ENCODE assay signal across 10 cellular contexts in genomic region chr1:11690669-11691301, GRCh38. TPM values are rescaled to one million over a fixed set of nuclear protein-coding genes. Genes with fewer than 3 reads are reported as not detected.
DNase-seq lines count a peak whose midpoint lies in the region; ATAC-seq and TF ChIP-seq lines count a peak whose summit lies in the region.
"Had no signal": no experiment of that assay in that cellular context is flagged by ENCODE, and none has a peak within 500 bp of the region (broad histone marks: within the 10 kb centered on the region; RNA-seq: fewer than 3 reads in every experiment).

No MANE protein-coding gene starts in this region.

- DNase-seq in DND-41: no peak
- peak; percentile 27 for DNase-seq in NCI-H345 (lab: John Stamatoyannopoulos, UW)
- DNase-seq in endothelial cell (ENCODE audit: low spot score): no peak
- DNase-seq in osteocyte (ENCODE audit: extremely low spot score, unreplicated experiment): peak; percentile 77
- DNase-seq in G401 (ENCODE audit: low spot score): no peak
- no peak for DNase-seq in HT-29 (ENCODE audit: low spot score)
- no peak for DNase-seq in NOMO-1 treated with DMSO at 0.1 percent for 48 hours (lab: John Stamatoyannopoulos, UW; ENCODE audit: unreplicated experiment)
- DNase-seq: T-helper 1 cell had no signal

- H3K9me3 Mint-ChIP-seq in endothelial cell (ENCODE audit: unreplicated experiment): no peaks in the 10 kb centered on the region
- H3K9me3 Mint-ChIP-seq in osteocyte (ENCODE audit: unreplicated experiment): no peaks in the 10 kb centered on the region

- H3K4me1 Mint-ChIP-seq in endothelial cell (ENCODE audit: unreplicated experiment): peaks cover 12% of the 10 kb centered on the region
- H3K4me1 Mint-ChIP-seq in osteocyte (ENCODE audit: unreplicated experiment): peaks cover 21% of the 10 kb centered on the region

- H3K9me3 ChIP-seq in DND-41 (ENCODE audit: insufficient read depth, low read length, severe bottlenecking): no peaks in the 10 kb centered on the region

- no peak overlapping the region for H3K27ac Mint-ChIP-seq in endothelial cell (ENCODE audit: unreplicated experiment)
- H3K27ac Mint-ChIP-seq in osteocyte (ENCODE audit: unreplicated experiment): no peak overlapping the region

- peaks cover 5% of the 10 kb centered on the region for H3K36me3 Mint-ChIP-seq in endothelial cell (ENCODE audit: low read depth, unreplicated experiment)
- no peaks in the 10 kb centered on the region for H3K36me3 Mint-ChIP-seq in osteocyte (ENCODE audit: unreplicated experiment)

- H2AFZ ChIP-seq in DND-41 (ENCODE audit: low read depth, low read length): peak overlapping the region; percentile 80

- H3K4me3 Mint-ChIP-seq in endothelial cell (ENCODE audit: unreplicated experiment): peak overlapping the region; percentile 63
- H3K4me3 Mint-ChIP-seq in osteocyte (ENCODE audit: unreplicated experiment): peak overlapping the region; percentile 69

- H3K4me3 ChIP-seq in DND-41 (ENCODE audit: low read depth in 1 of 2, low read length in 2 of 2): peak overlapping the region; percentile 58 to 75

- no peak for TF ChIP-seq CTCF in DND-41 (IDR thresholded peaks at IDR 0.05; ENCODE audit: borderline replicate concordance, extremely low read depth, low read length, poor library complexity, severe bottlenecking)
- TF ChIP-seq CTCF in endothelial cell (IDR thresholded peaks at IDR 0.05; ENCODE audit: unreplicated experiment): no peak
- no peak for TF ChIP-seq CTCF in osteocyte (IDR thresholded peaks at IDR 0.05)

- no peaks in the 10 kb centered on the region for H4K20me1 ChIP-seq in DND-41 (ENCODE audit: insufficient read depth, low read length)

- H3K4me1 ChIP-seq in DND-41 (ENCODE audit: insufficient read depth, low read length): peaks cover 25% of the 10 kb centered on the region

- ATAC-seq in DND-41 (ENCODE audit: insufficient read depth, low read depth): no peak
- ATAC-seq in GM18520 (IDR thresholded peaks at IDR 0.05; ENCODE audit: unreplicated experiment): no peak

- in situ Hi-C loops in G401 (cut with HindIII; ENCODE audit: low sequenced_read_pairs): no loop called here

- peak overlapping the region; percentile 87 for H3K9ac ChIP-seq in DND-41 (ENCODE audit: low read depth, low read length)

- peak overlapping the region; percentile 91 for H3K4me2 ChIP-seq in DND-41 (ENCODE audit: insufficient read depth, low read length)

- peaks cover 8% of the 10 kb centered on the region; the same call in 1 of the 2 replicates for H3K79me2 ChIP-seq in DND-41 (ENCODE audit: insufficient read depth, low read length)

- peaks cover 3% of the 10 kb centered on the region; the same call in 1 of the 2 replicates for H3K36me3 ChIP-seq in DND-41 (ENCODE audit: insufficient read depth, low read length)

- H3K27ac ChIP-seq in DND-41 (ENCODE audit: low read length): peak overlapping the region; percentile 54

- peaks cover 14% of the 10 kb centered on the region for H3K27me3 Mint-ChIP-seq in endothelial cell (ENCODE audit: unreplicated experiment)
- peaks cover 51% of the 10 kb centered on the region for H3K27me3 Mint-ChIP-seq in osteocyte (ENCODE audit: unreplicated experiment)

- peaks cover 14% of the 10 kb centered on the region for H3K27me3 ChIP-seq in DND-41 (ENCODE audit: insufficient read depth, low read length, poor library complexity)

RNA-seq across cellular contexts. Expression of gene DRAXIN, which starts 0.7 kb away (rescaled TPM):
- 0.46 TPM for total RNA-seq in endothelial cell (ENCODE audit: unreplicated experiment)
- 0.10 and 0.21 TPM in 2 replicates for total RNA-seq in osteocyte
- 0.14 and 1.4 TPM in 2 replicates for total RNA-seq in G401 (2014; rRNA removed; shearing (Covaris generic))
- not detected in 2 replicates for total RNA-seq in HT-29 (2014; rRNA removed; shearing (Covaris generic))

RNA-seq across cellular contexts. Expression of gene MAD2L2, which starts 9.8 kb away (rescaled TPM):
- total RNA-seq in endothelial cell (ENCODE audit: unreplicated experiment): 28.0 TPM
- 48.0 and 50.1 TPM in 2 replicates for total RNA-seq in osteocyte
- total RNA-seq in G401 (2014; rRNA removed; shearing (Covaris generic)): 144 and 155 TPM in 2 replicates
- 74.0 and 80.2 TPM in 2 replicates for total RNA-seq in HT-29 (2014; rRNA removed; shearing (Covaris generic))

RNA-seq across cellular contexts. Expression of gene FBXO6, which starts 26.8 kb away (rescaled TPM):
- 1.1 TPM for total RNA-seq in endothelial cell (ENCODE audit: unreplicated experiment)
- 7.8 and 8.4 TPM in 2 replicates for total RNA-seq in osteocyte
- 3.1 TPM in 1 of 2 replicates, not detected in the other for total RNA-seq in G401 (2014; rRNA removed; shearing (Covaris generic))
- not detected in 2 replicates for total RNA-seq in HT-29 (2014; rRNA removed; shearing (Covaris generic))

RNA-seq across cellular contexts. Expression of gene FBXO44, which starts 36.1 kb away (rescaled TPM):
- total RNA-seq in endothelial cell (ENCODE audit: unreplicated experiment): 10.2 TPM
- total RNA-seq in osteocyte: 27.7 and 29.6 TPM in 2 replicates
- 37.7 and 39.7 TPM in 2 replicates for total RNA-seq in G401 (2014; rRNA removed; shearing (Covaris generic))
- total RNA-seq in HT-29 (2014; rRNA removed; shearing (Covaris generic)): 0.26 and 0.33 TPM in 2 replicates

RNA-seq across cellular contexts. Expression of gene FBXO2, which starts 36.6 kb away (rescaled TPM):
- total RNA-seq in endothelial cell (ENCODE audit: unreplicated experiment): 1.6 TPM
- total RNA-seq in osteocyte: 1.4 and 2.0 TPM in 2 replicates
- total RNA-seq in G401 (2014; rRNA removed; shearing (Covaris generic)): 138 and 175 TPM in 2 replicates
- not detected in 2 replicates for total RNA-seq in HT-29 (2014; rRNA removed; shearing (Covaris generic))
- total RNA-seq: myocyte had no signal

Comparison
In these comparisons a context has a peak if more than half of its experiments do, and no peak if none do; other contexts are left out.
1. DNase-seq: peak in NCI-H345 (single experiment) and osteocyte (single experiment); none in DND-41 (single experiment), endothelial cell (single experiment), G401 (single experiment), HT-29 (single experiment) and NOMO-1 treated with DMSO at 0.1 percent for 48 hours (single experiment).